ENCODE assay signal across 9 cellular contexts in the genomic region with DNA sequence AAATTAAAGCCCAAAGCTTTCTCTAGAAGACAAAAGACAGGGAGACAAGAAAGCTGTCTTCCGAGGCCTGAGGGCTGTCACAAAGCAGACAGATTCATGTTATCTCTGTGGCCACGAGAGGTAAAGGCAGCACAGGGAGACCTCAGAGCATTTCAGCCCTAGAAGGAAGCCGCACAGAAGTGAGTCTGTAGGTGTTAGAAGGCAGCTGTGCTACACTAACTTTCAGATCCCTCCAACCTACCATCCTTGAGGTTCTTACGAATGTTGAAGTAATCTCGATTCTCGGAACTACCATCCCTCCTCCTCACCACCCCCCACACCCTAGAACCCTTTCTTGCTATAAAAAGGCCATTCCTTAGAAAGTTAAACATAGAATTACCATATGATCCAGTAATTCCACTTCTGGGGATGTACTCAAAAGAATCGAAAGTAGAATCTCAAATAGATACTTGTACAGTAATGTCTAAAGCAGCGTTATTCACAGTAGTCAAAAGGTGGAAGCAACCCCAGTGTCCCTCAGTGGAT. TPM values are rescaled to one million over a fixed set of nuclear protein-coding genes. Genes with fewer than 3 reads are reported as not detected.
A peak's percentile ranks its signal among the peaks of the same experiment; 100 is the strongest.
DNase-seq lines count a peak whose midpoint lies in the region; ATAC-seq and TF ChIP-seq lines count a peak whose summit lies in the region.
"Had no signal": no experiment of that assay in that cellular context is flagged by ENCODE, and none has a peak within 500 bp of the region (broad histone marks: within the 10 kb centered on the region; RNA-seq: fewer than 3 reads in every experiment).

No MANE protein-coding gene starts in this region.

- H3K27ac Mint-ChIP-seq in activated B cell treated with CpG ODN at 0.5 μM for 24 hours (peak overlapping the region; percentile 87), naive B cell (peak overlapping the region in 3 of 6 donors; percentile 41 to 77 (median 42))
- H3K27ac Mint-ChIP-seq: nephron had no signal

- H3K36me3 Mint-ChIP-seq in activated B cell treated with CpG ODN at 0.5 μM for 24 hours (ENCODE audit: low read depth) (no peaks in the 10 kb centered on the region), naive B cell (no peaks in the 10 kb centered on the region)

- peak; percentile 84 for ATAC-seq in GM18511 (IDR thresholded peaks at IDR 0.05; ENCODE audit: unreplicated experiment)
- ATAC-seq in HG02678 (IDR thresholded peaks at IDR 0.05; ENCODE audit: unreplicated experiment) = peak; percentile 82
- peak; percentile 74 for ATAC-seq in activated B cell treated with CpG ODN at 0.5 μM for 24 hours (ENCODE audit: low read depth)
- peak; percentile 24 to 72 for ATAC-seq in naive B cell (ENCODE audit: low read depth in 2 of 2)
- ATAC-seq in Right ventricle myocardium superior (ENCODE audit: poor library complexity) = no peak

- peak overlapping the region; percentile 81 for H3K4me3 Mint-ChIP-seq in activated B cell treated with CpG ODN at 0.5 μM for 24 hours
- H3K4me3 Mint-ChIP-seq in naive B cell = peak overlapping the region in 3 of 8 donors; percentile 39 to 59 (median 53)
- H3K4me3 Mint-ChIP-seq: nephron had no signal

- DNase-seq in activated B cell treated with CpG ODN at 0.5 μM for 24 hours (no peak), naive B cell (no peak), EL (no peak), Right ventricle myocardium superior (no peak), HuH-7.5 (ENCODE audit: low spot score) (no peak), superior temporal gyrus (ENCODE audit: extremely low spot score) (no peak)

- TF ChIP-seq CTCF in activated B cell treated with CpG ODN at 0.5 μM for 24 hours (IDR thresholded peaks at IDR 0.05) = no peak

- CTCF ChIA-PET in activated B cell treated with CpG ODN at 0.5 μM for 24 hours (lab: Charles Lee) = no interaction called here

- H3K4me1 Mint-ChIP-seq in activated B cell treated with CpG ODN at 0.5 μM for 24 hours (peaks cover 39% of the 10 kb centered on the region), naive B cell (peaks cover 16 to 25% (median 19%) of the 10 kb centered on the region in 3 donors)
- H3K4me1 Mint-ChIP-seq: nephron had no signal

- POLR2A ChIA-PET in activated B cell treated with CpG ODN at 0.5 μM for 24 hours (lab: Charles Lee) = interaction anchor here (0.6 to 1.7 kb wide), 2 partner anchors 20 to 66 kb away, joined by 3 read pairs; no protein-coding TSS in a partner anchor

- intact Hi-C loops in activated B cell treated with CpG ODN at 0.5 μM for 24 hours (cut with micrococcal nuclease) (no loop called here), Right ventricle myocardium superior (cut with DNase I) (no loop called here)

- H3K27me3 Mint-ChIP-seq in activated B cell treated with CpG ODN at 0.5 μM for 24 hours = no peaks in the 10 kb centered on the region
- H3K27me3 Mint-ChIP-seq in naive B cell = no peaks in the 10 kb centered on the region

- no peaks in the 10 kb centered on the region for H3K9me3 Mint-ChIP-seq in activated B cell treated with CpG ODN at 0.5 μM for 24 hours
- H3K9me3 Mint-ChIP-seq in naive B cell = no peaks in the 10 kb centered on the region
- H3K9me3 Mint-ChIP-seq: nephron had no signal

RNA-seq across cellular contexts. Expression of a gene that starts 21.5 kb away (rescaled TPM):
- total RNA-seq in activated B cell treated with CpG ODN at 0.5 μM for 24 hours (76.0 and 90.2 TPM in 2 replicates), Right ventricle myocardium superior (9.7 TPM)
- polyA plus RNA-seq in naive B cell (ENCODE audit: low read depth in 6 of 6) = 10 to 100 TPM; 50.1 to 71.6 (median 65.3) TPM
